Comparison of ENCODE assay signal across 30 cellular contexts in the genomic region with DNA sequence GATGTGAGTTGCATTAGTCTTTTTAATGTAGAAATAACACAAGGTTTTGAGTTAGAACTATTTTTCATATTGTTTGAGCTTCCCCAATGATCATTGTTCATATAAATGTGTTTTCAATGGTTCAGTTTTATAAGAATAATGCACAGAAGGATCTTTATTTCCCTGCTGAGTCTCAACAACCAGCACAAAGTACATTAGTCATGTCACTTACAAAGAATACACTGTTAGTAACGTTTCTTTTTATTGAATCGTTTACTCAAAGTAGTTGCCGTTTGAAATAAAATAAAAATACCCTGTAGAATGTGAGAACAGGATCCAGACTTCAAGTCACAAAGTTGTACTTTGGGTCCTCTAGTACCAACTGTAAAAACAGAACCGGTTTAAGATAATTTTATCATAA. TPM values are rescaled to one million over a fixed set of nuclear protein-coding genes. Genes with fewer than 3 reads are reported as not detected.
DNase-seq lines count a peak whose midpoint lies in the region; ATAC-seq, FAIRE-seq and TF ChIP-seq lines count a peak whose summit lies in the region.
"Had no signal": no experiment of that assay in that cellular context is flagged by ENCODE, and none has a peak within 500 bp of the region (broad histone marks: within the 10 kb centered on the region; RNA-seq: fewer than 3 reads in every experiment).

No MANE protein-coding gene starts in this region.

- no peaks in the 10 kb centered on the region for H3K36me3 ChIP-seq in GM12878 (ENCODE audit: control insufficient read depth in 2 of 2, insufficient read depth in 2 of 2, low read length in 1 of 2)
- H3K36me3 ChIP-seq in gastroesophageal sphincter = peaks cover 0 to 14% of the 10 kb centered on the region in 2 donors

- no peak for TF ChIP-seq RAD21 in GM12878 (IDR thresholded peaks at IDR 0.05; ENCODE audit: insufficient read depth, low read depth, low read length)

- no peak overlapping the region for H3K27ac ChIP-seq in GM12878 (ENCODE audit: control insufficient read depth, insufficient read depth)
- no peak overlapping the region for H3K27ac ChIP-seq in gastroesophageal sphincter
- H3K27ac ChIP-seq: RWPE1 had no signal

- FAIRE-seq in GM12878 (lab: Jason Lieb, UNC) = peak; percentile 13
- FAIRE-seq: GM12891, GM19239, H54, HepG2 had no signal

- in situ Hi-C loops in GM12878 (cut with MboI) = no loop called here

- H2AFZ ChIP-seq in GM12878 (ENCODE audit: control insufficient read depth, low read depth, low read length) = no peak overlapping the region

- no peaks in the 10 kb centered on the region for H3K79me2 ChIP-seq in GM12878 (ENCODE audit: control insufficient read depth, insufficient read depth, low read length)

- 96% methylated on average over 4 of the region's 4 CpGs for WGBS in GM12878 (ENCODE audit: insufficient coverage, insufficient replicate concordance, low lambda C conversion rate, missing lambda C conversion rate)
- WGBS in gastroesophageal sphincter (ENCODE audit: low coverage in 1 of 2), 2 donors = 51 to 59% methylated on average over 4 of the region's 4 CpGs

- H3K4me3 ChIP-seq in GM12878 (no peak overlapping the region), gastroesophageal sphincter (no peak overlapping the region)

- CTCF ChIA-PET in GM12878 (lab: Yijun Ruan, JAX) = interaction anchor here (0.8 to 1.2 kb wide), 2 partner anchors 15 to 16 kb away, joined by 3 read pairs; no protein-coding TSS in a partner anchor

- ATAC-seq in GM12878 = no peak
- no peak for ATAC-seq in GM19023 (IDR thresholded peaks at IDR 0.05; ENCODE audit: unreplicated experiment)
- ATAC-seq in gastroesophageal sphincter = no peak
- ATAC-seq: HepG2 had no signal

- no peaks in the 10 kb centered on the region for H3K4me1 ChIP-seq in GM12878 (ENCODE audit: control insufficient read depth, insufficient read depth, low read length)
- no peaks in the 10 kb centered on the region for H3K4me1 ChIP-seq in gastroesophageal sphincter
- H3K4me1 ChIP-seq: Caco-2 had no signal

- H3K9me3 ChIP-seq in GM12878 (replicated peaks; ENCODE audit: control insufficient read depth, insufficient read depth, low read length) = no peaks in the 10 kb centered on the region
- no peaks in the 10 kb centered on the region for H3K9me3 ChIP-seq in gastroesophageal sphincter
- H3K9me3 ChIP-seq: Caco-2 had no signal

- H3K9ac ChIP-seq in GM12878 (ENCODE audit: control insufficient read depth, insufficient read depth, low read length) = no peak overlapping the region

- RAD21 ChIA-PET in GM12878 (lab: Charles Lee; ENCODE audit: unreplicated experiment) = no interaction called here

- TF ChIP-seq CTCF in GM12878 (IDR thresholded peaks at IDR 0.05 in 2 of 3, conservative IDR thresholded peaks at IDR 0.05 in 1 of 3; ENCODE audit: control insufficient read depth in 2 of 3, extremely low read depth in 1 of 3, insufficient read depth in 1 of 3, low read depth in 3 of 3, low read length in 3 of 3) = no peak
- no peak for TF ChIP-seq CTCF in gastroesophageal sphincter (IDR thresholded peaks at IDR 0.05)

- BruUV-seq in GM12878 (replicated peaks; lab: Mats Ljungman, UMichigan) = no TSS peak

- SMC1A ChIA-PET in GM12878 (lab: Charles Lee; ENCODE audit: uncharacterized antibody, unreplicated experiment) = no interaction called here

- no peaks in the 10 kb centered on the region for H4K20me1 ChIP-seq in GM12878 (ENCODE audit: control insufficient read depth, insufficient read depth)

- intact Hi-C loops in GM12878 (cut with micrococcal nuclease; ENCODE audit: unreplicated experiment) = no loop called here

- H3K27me3 ChIP-seq in GM12878 (replicated peaks in 1 of 2; ENCODE audit: control insufficient read depth in 2 of 2, insufficient read depth in 2 of 2, low read length in 1 of 2) = no peaks in the 10 kb centered on the region
- no peaks in the 10 kb centered on the region for H3K27me3 ChIP-seq in gastroesophageal sphincter

- TF ChIP-seq POLR2A in GM12878 (IDR thresholded peaks at IDR 0.05; ENCODE audit: low read depth, low read length) (no peak), gastroesophageal sphincter (IDR thresholded peaks at IDR 0.05) (no peak)

- peak; percentile 42 for DNase-seq in COLO829 (ENCODE audit: low spot score)
- DNase-seq in GM12878 (ENCODE audit: low read depth, low spot score) = no peak
- peak; percentile 38 for DNase-seq in inferior parietal cortex (ENCODE audit: extremely low spot score)
- DNase-seq in pons (ENCODE audit: low spot score) = peak; percentile 90
- DNase-seq in AML-193 (lab: John Stamatoyannopoulos, UW) = no peak
- DNase-seq in effector CD4-positive, alpha-beta T cell = no peak
- DNase-seq: C1 segment of cervical spinal cord; Caco-2; CD4-positive, alpha-beta memory T cell; DMS 273 treated with DMSO at 0.1 percent for 48 hours; DMS79; EL; GDM1; Karpas-422; NCI-H1092; NCI-H1417 treated with DMSO at 0.1 percent for 48 hours; NCI-H1694 treated with DMSO at 0.1 percent for 48 hours; NCI-H2081 treated with DMSO at 0.1 percent for 48 hours; NCI-H2171; NCI-H226; NCI-H510A; NCI-H69; SHP77 had no signal

- TF ChIP-seq EP300 in GM12878 (IDR thresholded peaks at IDR 0.05; ENCODE audit: borderline replicate concordance in 1 of 2, control insufficient read depth in 1 of 2, low read depth in 2 of 2, low read length in 2 of 2) = no peak
- TF ChIP-seq EP300 in gastroesophageal sphincter (IDR thresholded peaks at IDR 0.05) = no peak

- POLR2A ChIA-PET in GM12878 (lab: Charles Lee) = no interaction called here

- no peak overlapping the region for H3K4me2 ChIP-seq in GM12878 (ENCODE audit: control insufficient read depth, insufficient read depth)

TF ChIP-seq in GM12878, 131 proteins besides CTCF, POLR2A, EP300 and RAD21 (continues in another document):
- TF ChIP-seq TCF12 (IDR thresholded peaks at IDR 0.05; ENCODE audit: low read depth, low read length) (no peak), BMI1 (IDR thresholded peaks at IDR 0.05; ENCODE audit: borderline replicate concordance) (no peak), HDAC6 (IDR thresholded peaks at IDR 0.05; ENCODE audit: unreplicated experiment) (no peak), SREBF2 (IDR thresholded peaks at IDR 0.05; ENCODE audit: low read length) (no peak), LARP7 (IDR thresholded peaks at IDR 0.05) (no peak)

RNA-seq across cellular contexts. Expression of a gene that starts 41.5 kb away (rescaled TPM):
- 50.1 and 67.6 TPM in 2 replicates for total RNA-seq in GM12878 (2013; cell fraction: nucleolus; rRNA removed)
- 16.1 and 20.3 TPM in 2 replicates for total RNA-seq in GM12878 (2014; rRNA removed)
- 20.9 and 21.7 TPM in 2 replicates for total RNA-seq in GM12878 (2014; rRNA removed; fragmentation: Illumina TruSeq; extraction: Trizol)
- 11.9 and 12.4 TPM in 2 replicates for total RNA-seq in GM12878 (2021)
- polyA plus RNA-seq in GM12878 (2011; ENCODE audit: low read depth) = 4.5 TPM
- 19.4 and 25.6 TPM in 2 replicates for polyA plus RNA-seq in GM12878 (2011; rRNA removed)
- polyA plus RNA-seq in GM12878 (2011; cell fraction: cytosol; rRNA removed) = 8.8 and 11.9 TPM in 2 replicates
- polyA plus RNA-seq in GM12878 (2011; cell fraction: nucleus; rRNA removed) = 11.4 and 12.4 TPM in 2 replicates
- polyA plus RNA-seq in GM12878 (2012) = 4.1 and 6.1 TPM in 2 replicates
- polyA plus RNA-seq in GM12878 (2014; fragmentation: Illumina TruSeq; extraction: Trizol) = 13.9 and 17.1 TPM in 2 replicates
- 10 to 100 TPM; 16.8 to 31.2 TPM for polyA plus RNA-seq in GM12878 (2014; fragmentation: Nextera tagmentation; extraction: Ambion mirVana)
- 9.2 and 10.4 TPM in 2 replicates for polyA plus RNA-seq in GM12878 (2014; rRNA removed)
- polyA plus RNA-seq in GM12878 (2016; fragmentation: Nextera tagmentation; extraction: Ambion mirVana) = 10 to 100 TPM; 15.2 to 16.8 TPM
- polyA minus RNA-seq in GM12878 (2011; rRNA and poly(A)+ RNA removed) = 18.4 and 27.4 TPM in 2 replicates
- polyA minus RNA-seq in GM12878 (2011; cell fraction: cytosol; rRNA and poly(A)+ RNA removed) = 7.6 and 10.4 TPM in 2 replicates
- polyA minus RNA-seq in GM12878 (2011; cell fraction: nucleus; rRNA and poly(A)+ RNA removed) = 12.9 and 22.4 TPM in 2 replicates
- total RNA-seq in gastroesophageal sphincter = 10 to 100 TPM; 10.1 to 19.5 (median 11.9) TPM

RNA-seq across cellular contexts. Expression of a gene that starts 41.6 kb away (rescaled TPM):
- total RNA-seq in GM12878 (2013; cell fraction: nucleolus; rRNA removed) = 5.6 and 6.2 TPM in 2 replicates
- total RNA-seq in GM12878 (2014; rRNA removed) (22.4 and 30.3 TPM in 2 replicates), GM12878 (2014; rRNA removed; fragmentation: Illumina TruSeq; extraction: Trizol) (73.1 and 74.2 TPM in 2 replicates), GM12878 (2021) (37.6 and 38.5 TPM in 2 replicates), gastroesophageal sphincter (10 to 100 TPM; 44.0 to 56.3 (median 45.9) TPM)
- polyA plus RNA-seq in GM12878 (2011; ENCODE audit: low read depth) = 16.5 TPM
- polyA plus RNA-seq in GM12878 (2011; rRNA removed) (38.1 and 47.6 TPM in 2 replicates), GM12878 (2014; fragmentation: Illumina TruSeq; extraction: Trizol) (64.8 and 70.5 TPM in 2 replicates), GM12878 (2014; fragmentation: Nextera tagmentation; extraction: Ambion mirVana) (100 to 1,000 TPM; 111 to 121 TPM), GM12878 (2014; rRNA removed) (38.4 and 51.5 TPM in 2 replicates), GM12878 (2016; fragmentation: Nextera tagmentation; extraction: Ambion mirVana) (10 to 100 TPM; 65.8 to 70.6 TPM)
- polyA plus RNA-seq in GM12878 (2011; cell fraction: cytosol; rRNA removed) = 8.6 and 14.0 TPM in 2 replicates
- 10.7 and 11.3 TPM in 2 replicates for polyA plus RNA-seq in GM12878 (2011; cell fraction: nucleus; rRNA removed)
- 23.9 and 29.7 TPM in 2 replicates for polyA plus RNA-seq in GM12878 (2012)
- 2.7 and 3.2 TPM in 2 replicates for polyA minus RNA-seq in GM12878 (2011; rRNA and poly(A)+ RNA removed)
- polyA minus RNA-seq in GM12878 (2011; cell fraction: cytosol; rRNA and poly(A)+ RNA removed) = 17.5 and 26.3 TPM in 2 replicates
- polyA minus RNA-seq in GM12878 (2011; cell fraction: nucleus; rRNA and poly(A)+ RNA removed) = 8.5 and 18.0 TPM in 2 replicates

RNA-seq across cellular contexts. Expression of a gene that starts 59.3 kb away (rescaled TPM):
- 1.3 and 2.9 TPM in 2 replicates for total RNA-seq in GM12878 (2013; cell fraction: nucleolus; rRNA removed)
- total RNA-seq in GM12878 (2014; rRNA removed) (0.68 and 1.3 TPM in 2 replicates), GM12878 (2014; rRNA removed; fragmentation: Illumina TruSeq; extraction: Trizol) (0.97 and 1.1 TPM in 2 replicates), GM12878 (2021) (0.95 and 1.1 TPM in 2 replicates), gastroesophageal sphincter (10 to 100 TPM in 1 of 4 donors, 1 to 10 TPM in 3; 2.4 to 13.1 (median 4.4) TPM)
- 0.52 TPM for polyA plus RNA-seq in GM12878 (2011; ENCODE audit: low read depth)
- polyA plus RNA-seq in GM12878 (2011; rRNA removed) (0.27 and 1.0 TPM in 2 replicates), GM12878 (2014; fragmentation: Illumina TruSeq; extraction: Trizol) (0.78 and 0.90 TPM in 2 replicates), GM12878 (2014; fragmentation: Nextera tagmentation; extraction: Ambion mirVana) (under 1 TPM; 0.26 to 0.27 TPM), GM12878 (2014; rRNA removed) (0.44 and 1.1 TPM in 2 replicates), GM12878 (2016; fragmentation: Nextera tagmentation; extraction: Ambion mirVana) (1 to 10 TPM; 1.1 to 1.2 TPM)
- polyA plus RNA-seq in GM12878 (2011; cell fraction: cytosol; rRNA removed) = 0.13 and 0.18 TPM in 2 replicates
- 1.1 and 1.2 TPM in 2 replicates for polyA plus RNA-seq in GM12878 (2011; cell fraction: nucleus; rRNA removed)
- 0.24 and 0.31 TPM in 2 replicates for polyA plus RNA-seq in GM12878 (2012)
- 0.21 and 0.73 TPM in 2 replicates for polyA minus RNA-seq in GM12878 (2011; rRNA and poly(A)+ RNA removed)
- polyA minus RNA-seq in GM12878 (2011; cell fraction: cytosol; rRNA and poly(A)+ RNA removed) = not detected in 2 replicates
- polyA minus RNA-seq in GM12878 (2011; cell fraction: nucleus; rRNA and poly(A)+ RNA removed) = 0.12 and 0.19 TPM in 2 replicates
- total RNA-seq: CD4-positive, alpha-beta memory T cell had no signal
- polyA plus RNA-seq: CD4-positive, alpha-beta memory T cell had no signal

Comparison
In these comparisons a context has a peak if more than half of its experiments do, and no peak if none do; other contexts are left out.
1. DNase-seq: peak in COLO829 (single experiment), inferior parietal cortex (single experiment) and pons (single experiment); none in GM12878 (single experiment), AML-193 (0 of 2) and effector CD4-positive, alpha-beta T cell (single experiment).